ENCODE assay signal across 24 cellular contexts in the genomic region with DNA sequence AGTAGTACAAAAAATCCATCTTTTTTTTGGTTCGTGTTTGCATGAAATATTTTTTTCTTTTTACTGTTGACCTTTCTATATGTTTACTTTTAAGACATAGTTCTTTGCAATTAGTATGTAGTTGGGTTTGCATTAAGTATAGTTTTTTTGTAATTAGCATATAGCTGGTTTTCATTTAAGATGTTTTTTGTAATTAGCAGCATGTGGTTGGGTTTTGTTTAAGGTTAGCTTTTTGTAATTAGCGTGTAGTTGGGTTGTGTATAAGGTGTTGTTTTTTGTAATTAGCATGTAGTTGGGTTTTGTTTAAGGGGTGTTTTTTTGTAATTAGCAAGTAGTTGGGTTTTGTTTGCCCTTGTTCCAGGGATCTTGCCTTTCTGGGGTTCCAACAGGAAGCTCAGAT.
DNase-seq lines count a peak whose midpoint lies in the region; ATAC-seq, FAIRE-seq and TF ChIP-seq lines count a peak whose summit lies in the region.
"Had no signal": no experiment of that assay in that cellular context is flagged by ENCODE, and none has a peak within 500 bp of the region (broad histone marks: within the 10 kb centered on the region; RNA-seq: fewer than 3 reads in every experiment).

No MANE protein-coding gene starts in this region.

- intact Hi-C loops in MCF 10A (cut with micrococcal nuclease): no loop called here
- intact Hi-C loops in mammary epithelial cell (cut with micrococcal nuclease): no loop called here

- in situ Hi-C loops in mammary epithelial cell (cut with MboI; ENCODE audit: low sequenced_read_pairs in 2 of 2): no loop called here

- no peaks in the 10 kb centered on the region for H3K9me3 ChIP-seq in mammary epithelial cell (replicated peaks; ENCODE audit: insufficient read depth, low read length)
- H3K9me3 ChIP-seq: A549, BE2C had no signal

- no peaks in the 10 kb centered on the region for H3K27me3 Mint-ChIP-seq in MCF 10A (ENCODE audit: insufficient read depth, unreplicated experiment)
- H3K27me3 Mint-ChIP-seq in stimulated activated memory B cell treated with anti-CD40 and anti-IgM and Interleukin-4, amounts not matched to agents 10 μg/mL and 1 μg/mL and 100 μg/mL, for 72 hours: no peaks in the 10 kb centered on the region
- peaks cover 3% of the 10 kb centered on the region for H3K27me3 Mint-ChIP-seq in mesothelial cell of epicardium (ENCODE audit: low read depth)
- H3K27me3 Mint-ChIP-seq: CD4-positive, alpha-beta T cell had no signal

- H3K27ac Mint-ChIP-seq in MCF 10A (ENCODE audit: low read depth, unreplicated experiment) (peak overlapping the region; percentile 96), mesothelial cell of epicardium (no peak overlapping the region)
- H3K27ac Mint-ChIP-seq in stimulated activated memory B cell treated with anti-CD40 and anti-IgM and Interleukin-4, amounts not matched to agents 10 μg/mL and 1 μg/mL and 100 μg/mL, for 72 hours: peak overlapping the region; percentile 21
- H3K27ac Mint-ChIP-seq: CD14-positive monocyte; CD4-positive, alpha-beta T cell; CD8-positive, alpha-beta memory T cell; GM23338; H9 had no signal

- H3K4me1 Mint-ChIP-seq in MCF 10A (ENCODE audit: insufficient read depth, unreplicated experiment): peaks cover 17% of the 10 kb centered on the region
- H3K4me1 Mint-ChIP-seq in stimulated activated memory B cell treated with anti-CD40 and anti-IgM and Interleukin-4, amounts not matched to agents 10 μg/mL and 1 μg/mL and 100 μg/mL, for 72 hours: peaks cover 14% of the 10 kb centered on the region
- H3K4me1 Mint-ChIP-seq in mesothelial cell of epicardium: peaks cover 10% of the 10 kb centered on the region
- H3K4me1 Mint-ChIP-seq: H9 had no signal

- CTCF ChIA-PET in MCF 10A (lab: Yijun Ruan, JAX) (interaction anchor here (0.6 to 1.9 kb wide), 6 partner anchors 14 to 1068 kb away, joined by 3 to 5 read pairs (median 4); no protein-coding TSS in a partner anchor), mammary epithelial cell (lab: Charles Lee; ENCODE audit: low non-redundant PET) (interaction anchor here (0.7 kb wide), 1 partner anchor 111 kb away, joined by 3 read pairs; no protein-coding TSS in a partner anchor)

- H3K27me3 ChIP-seq in mammary epithelial cell (ENCODE audit: insufficient read depth, low read length): no peaks in the 10 kb centered on the region
- H3K27me3 ChIP-seq: BE2C; BLaER1 treated with 17β-estradiol and CSF1 and Interleukin-3, amounts not matched to agents 10 nM and 100 nM had no signal

- no peak for DNase-seq in MCF 10A (ENCODE audit: unreplicated experiment)
- DNase-seq in mammary epithelial cell: no peak
- DNase-seq in mesothelial cell of epicardium (ENCODE audit: low spot score in 2 of 2, unreplicated experiment in 2 of 2): no peak
- DNase-seq: ACHN; AML-193; BE2C; CD4-positive, alpha-beta T cell; CD8-positive, alpha-beta memory T cell; DMS 273 treated with DMSO at 0.1 percent for 48 hours; DMS79; EL; GDM1; H9 had no signal

- TF ChIP-seq CTCF in MCF 10A (IDR thresholded peaks at IDR 0.05; ENCODE audit: unreplicated experiment) (no peak), mammary epithelial cell (conservative IDR thresholded peaks at IDR 0.05 in 1 of 2, IDR thresholded peaks at IDR 0.05 in 1 of 2; ENCODE audit: extremely low read depth in 1 of 2, insufficient read depth in 1 of 2, low read depth in 1 of 2, low read length in 2 of 2) (no peak), mesothelial cell of epicardium (IDR thresholded peaks at IDR 0.05; ENCODE audit: unreplicated experiment) (no peak)

- dilution Hi-C loops in mammary epithelial cell (cut with HindIII; ENCODE audit: low sequenced_read_pairs): no loop called here

- no peaks in the 10 kb centered on the region for H3K79me2 ChIP-seq in mammary epithelial cell (ENCODE audit: insufficient read depth, low read length)

- H3K36me3 ChIP-seq in mammary epithelial cell (ENCODE audit: insufficient read depth, low read length): no peaks in the 10 kb centered on the region
- H3K36me3 ChIP-seq: BE2C; BLaER1 treated with 17β-estradiol and CSF1 and Interleukin-3, amounts not matched to agents 10 nM and 100 nM had no signal

- H3K4me3 Mint-ChIP-seq in MCF 10A (ENCODE audit: unreplicated experiment): no peak overlapping the region
- H3K4me3 Mint-ChIP-seq in stimulated activated memory B cell treated with anti-CD40 and anti-IgM and Interleukin-4, amounts not matched to agents 10 μg/mL and 1 μg/mL and 100 μg/mL, for 72 hours: no peak overlapping the region
- no peak overlapping the region for H3K4me3 Mint-ChIP-seq in mesothelial cell of epicardium
- H3K4me3 Mint-ChIP-seq: CD14-positive monocyte; CD4-positive, alpha-beta T cell; CD8-positive, alpha-beta memory T cell; GM23338; H9 had no signal

- H3K4me1 ChIP-seq in mammary epithelial cell (ENCODE audit: insufficient read depth, low read length): peaks cover 13% of the 10 kb centered on the region
- H3K4me1 ChIP-seq: A549 had no signal

- peak; percentile 46 for FAIRE-seq in endometrium (lab: Jason Lieb, UNC)
- FAIRE-seq: A549, D721Med, GM12878, GM19239 had no signal

- no peaks in the 10 kb centered on the region for H3K9me3 Mint-ChIP-seq in MCF 10A (ENCODE audit: unreplicated experiment)
- peaks cover 3% of the 10 kb centered on the region for H3K9me3 Mint-ChIP-seq in stimulated activated memory B cell treated with anti-CD40 and anti-IgM and Interleukin-4, amounts not matched to agents 10 μg/mL and 1 μg/mL and 100 μg/mL, for 72 hours
- H3K9me3 Mint-ChIP-seq in mesothelial cell of epicardium: peaks cover 4% of the 10 kb centered on the region
- H3K9me3 Mint-ChIP-seq: CD4-positive, alpha-beta T cell; CD8-positive, alpha-beta memory T cell; GM23338; H9 had no signal

- H3K4me2 ChIP-seq in mammary epithelial cell (ENCODE audit: insufficient read depth, low read depth, low read length): no peak overlapping the region
- H3K4me2 ChIP-seq: A549; BLaER1 treated with 17β-estradiol and CSF1 and Interleukin-3, amounts not matched to agents 10 nM and 100 nM; GM23338 had no signal

- no peak overlapping the region for H3K9ac ChIP-seq in mammary epithelial cell (ENCODE audit: insufficient read depth, low read length)
- H3K9ac ChIP-seq: BLaER1 treated with 17β-estradiol and CSF1 and Interleukin-3, amounts not matched to agents 10 nM and 100 nM had no signal

- H2AFZ ChIP-seq in mammary epithelial cell (ENCODE audit: low read depth, low read length): no peak overlapping the region
- H2AFZ ChIP-seq: GM23338 had no signal

- H4K20me1 ChIP-seq in mammary epithelial cell (ENCODE audit: insufficient read depth, low read length): no peaks in the 10 kb centered on the region
- H4K20me1 ChIP-seq: BLaER1 treated with 17β-estradiol and CSF1 and Interleukin-3, amounts not matched to agents 10 nM and 100 nM had no signal

- POLR2A ChIA-PET in MCF 10A (lab: Yijun Ruan, JAX): interaction anchor here (0.6 to 2.5 kb wide), 9 partner anchors 12 to 1068 kb away, joined by 3 to 7 read pairs (median 3); no protein-coding TSS in a partner anchor

- no peak overlapping the region for H3K27ac ChIP-seq in mammary epithelial cell (ENCODE audit: insufficient read depth, low read depth, low read length)
- H3K27ac ChIP-seq: 22Rv1; A549; BLaER1 treated with 17β-estradiol and CSF1 and Interleukin-3, amounts not matched to agents 10 nM and 100 nM had no signal

- H3K36me3 Mint-ChIP-seq in MCF 10A (ENCODE audit: insufficient read depth, unreplicated experiment): no peaks in the 10 kb centered on the region
- H3K36me3 Mint-ChIP-seq in stimulated activated memory B cell treated with anti-CD40 and anti-IgM and Interleukin-4, amounts not matched to agents 10 μg/mL and 1 μg/mL and 100 μg/mL, for 72 hours: peaks cover 4% of the 10 kb centered on the region
- H3K36me3 Mint-ChIP-seq in mesothelial cell of epicardium: no peaks in the 10 kb centered on the region

- 96% methylated on average over 2 of the region's 2 CpGs for WGBS in mammary epithelial cell (ENCODE audit: low coverage, missing lambda C conversion rate)

- no peak for ATAC-seq in stimulated activated memory B cell treated with anti-CD40 and anti-IgM and Interleukin-4, amounts not matched to agents 10 μg/mL and 1 μg/mL and 100 μg/mL, for 72 hours
- no peak for ATAC-seq in GM21447 (IDR thresholded peaks at IDR 0.05; ENCODE audit: unreplicated experiment)
- ATAC-seq: A549, GM12878, GM23338 had no signal

- no TSS peak for BruUV-seq in MCF 10A (replicated peaks; lab: Mats Ljungman, UMichigan)
- no TSS peak for BruUV-seq in mammary epithelial cell (replicated peaks; lab: Mats Ljungman, UMichigan)

- no peak overlapping the region for H3K4me3 ChIP-seq in mammary epithelial cell (replicated peaks in 1 of 3; ENCODE audit: insufficient read depth in 1 of 3, low read depth in 2 of 3, low read length in 3 of 3)
- H3K4me3 ChIP-seq: A549; BLaER1 treated with 17β-estradiol and CSF1 and Interleukin-3, amounts not matched to agents 10 nM and 100 nM; GM12878; GM23338 had no signal
